10 cellular contexts compared by ENCODE assay signal in the genomic region with DNA sequence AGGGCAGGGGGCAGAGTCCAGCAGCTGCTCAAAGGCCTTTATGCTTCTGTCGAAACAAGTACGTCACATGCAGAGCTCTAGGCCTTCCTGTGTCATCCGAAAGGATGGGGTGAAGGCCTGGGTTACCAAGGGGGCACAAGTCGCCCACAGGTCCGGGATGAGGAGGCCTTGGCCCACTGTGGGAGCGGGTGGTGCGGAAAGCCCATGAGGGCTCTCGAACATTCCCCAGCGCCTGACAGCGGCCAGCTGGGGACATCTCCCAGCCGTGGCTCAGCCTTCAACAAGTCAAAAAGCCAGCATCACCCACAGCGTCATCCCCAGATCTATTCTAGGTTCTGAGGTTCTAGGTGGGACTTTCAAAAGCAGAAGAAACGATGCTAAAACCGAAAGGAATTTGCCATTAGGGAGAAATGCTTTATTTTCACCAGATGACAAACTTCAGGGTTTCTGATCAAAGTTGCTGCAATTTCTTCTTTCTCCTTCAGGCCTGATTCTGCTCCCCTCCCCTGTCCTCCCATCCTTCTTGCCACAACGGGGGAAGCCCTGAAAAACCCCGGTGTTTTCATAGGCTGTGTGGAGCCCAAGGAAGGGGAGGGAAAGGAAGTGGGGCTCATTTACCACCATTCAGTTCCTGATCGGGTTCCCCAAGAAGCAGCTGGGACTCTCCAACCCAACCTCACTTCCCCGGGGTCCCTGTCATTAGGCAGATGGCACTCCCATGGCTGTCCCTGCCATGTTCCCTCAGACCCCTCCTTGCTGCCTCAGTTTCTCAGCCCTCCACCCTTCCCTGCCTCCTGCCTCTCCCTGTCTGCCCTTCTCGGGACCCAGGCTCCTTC. TPM values are rescaled to one million over a fixed set of nuclear protein-coding genes. Genes with fewer than 3 reads are reported as not detected.
DNase-seq lines count a peak whose midpoint lies in the region; ATAC-seq, FAIRE-seq and TF ChIP-seq lines count a peak whose summit lies in the region.
"Had no signal": no experiment of that assay in that cellular context is flagged by ENCODE, and none has a peak within 500 bp of the region (broad histone marks: within the 10 kb centered on the region; RNA-seq: fewer than 3 reads in every experiment).

No MANE protein-coding gene starts in this region.

- POLR2A ChIA-PET in HEK293T (lab: Yijun Ruan, JAX), result no interaction called here

- no peaks in the 10 kb centered on the region for H3K36me3 ChIP-seq in MM.1S (replicated peaks; ENCODE audit: insufficient read depth, low read length)
- peaks cover 0 to 4% of the 10 kb centered on the region in 2 donors for H3K36me3 ChIP-seq in small intestine (ENCODE audit: control insufficient read depth in 2 of 2, insufficient read depth in 2 of 2, low read length in 2 of 2)
- H3K36me3 ChIP-seq: left lung had no signal

- CTCF ChIA-PET in HEK293T (lab: Yijun Ruan, JAX), result no interaction called here

- H4K20me1 ChIP-seq in MM.1S (ENCODE audit: insufficient read depth, low read length), result no peaks in the 10 kb centered on the region

- TF ChIP-seq CTCF in MM.1S (IDR thresholded peaks at IDR 0.05; ENCODE audit: low read length), result no peak

- H3F3A ChIP-seq in MM.1S (ENCODE audit: insufficient read depth, low read length), result peaks cover 2% of the 10 kb centered on the region; the same call in 1 of the 2 replicates

- peak overlapping the region; percentile 21; the same call in 1 of the 2 replicates for H3K4me2 ChIP-seq in MM.1S (ENCODE audit: low read depth, low read length)

- no peak overlapping the region for H2AFZ ChIP-seq in MM.1S (ENCODE audit: low read length)

- peaks cover 30% of the 10 kb centered on the region for H3K27me3 ChIP-seq in MM.1S (replicated peaks; ENCODE audit: insufficient read depth, low read length)
- H3K27me3 ChIP-seq in small intestine (ENCODE audit: control insufficient read depth in 2 of 2, insufficient read depth in 2 of 2, low read length in 2 of 2), result no peaks in the 10 kb centered on the region
- H3K27me3 ChIP-seq: left lung had no signal

- H3K9me2 ChIP-seq in MM.1S (replicated peaks; ENCODE audit: insufficient read depth, low read length), result no peaks in the 10 kb centered on the region

- no peak overlapping the region for H3K9ac ChIP-seq in MM.1S (ENCODE audit: low read length)

- H3K79me2 ChIP-seq in MM.1S (ENCODE audit: low read length), result no peaks in the 10 kb centered on the region

- DNase-seq in MM.1S (no peak), small intestine (peak; percentile 95), GF-D8 (lab: John Stamatoyannopoulos, UW) (no peak), HEK293T (ENCODE audit: extremely low spot score) (no peak), T-helper 9 cell (no peak), EL (no peak)
- DNase-seq: left lung had no signal

- peaks cover 19% of the 10 kb centered on the region; the same call in 1 of the 2 replicates for H3K4me1 ChIP-seq in MM.1S (ENCODE audit: low read length)
- H3K4me1 ChIP-seq in small intestine (ENCODE audit: control insufficient read depth in 2 of 2, insufficient read depth in 1 of 2, low read depth in 1 of 2, low read length in 1 of 2), result peaks cover 0 to 6% of the 10 kb centered on the region in 2 donors

- H3K4me3 ChIP-seq in MM.1S (ENCODE audit: low read length), result no peak overlapping the region
- H3K4me3 ChIP-seq in small intestine (ENCODE audit: low read depth in 1 of 2, low read length in 2 of 2), result no peak overlapping the region
- H3K4me3 ChIP-seq: left lung, SK-N-MC had no signal

- WGBS in small intestine, 3 donors, result 31 to 61% (median 33%) methylated on average over 19 of the region's 19 CpGs

- ATAC-seq in GM18873 (IDR thresholded peaks at IDR 0.05; ENCODE audit: low FRiP score, unreplicated experiment), result peak; percentile 40
- peak; percentile 50 for ATAC-seq in HG02588 (IDR thresholded peaks at IDR 0.05; ENCODE audit: unreplicated experiment)
- ATAC-seq: left lung had no signal

- H3K9me3 ChIP-seq in MM.1S (replicated peaks; ENCODE audit: insufficient read depth, low read length) (no peaks in the 10 kb centered on the region), small intestine (ENCODE audit: control insufficient read depth, low read depth) (no peaks in the 10 kb centered on the region)

- no peak overlapping the region for H3K27ac ChIP-seq in MM.1S (ENCODE audit: low read length)
- peak overlapping the region; percentile 47 to 70 for H3K27ac ChIP-seq in small intestine (ENCODE audit: low read depth in 1 of 2, low read length in 1 of 2)
- H3K27ac ChIP-seq: SK-N-MC had no signal

- no peak for FAIRE-seq in small intestine (lab: Jason Lieb, UNC)

TF ChIP-seq in HEK293T, 16 proteins besides CTCF, POLR2A, EP300 and RAD21:
- no peak for TF ChIP-seq FOXA1 (IDR thresholded peaks at IDR 0.05)
- TF ChIP-seq HDGF (IDR thresholded peaks at IDR 0.05; ENCODE audit: borderline replicate concordance), result no peak
- TF ChIP-seq ZNF384 (IDR thresholded peaks at IDR 0.05), result no peak
- TF ChIP-seq LEF1 (IDR thresholded peaks at IDR 0.05; ENCODE audit: borderline replicate concordance), result no peak
- TF ChIP-seq FOXK2 (IDR thresholded peaks at IDR 0.05), result no peak
- no peak for TF ChIP-seq TARDBP (IDR thresholded peaks at IDR 0.05)
- TF ChIP-seq, protein P1, sequence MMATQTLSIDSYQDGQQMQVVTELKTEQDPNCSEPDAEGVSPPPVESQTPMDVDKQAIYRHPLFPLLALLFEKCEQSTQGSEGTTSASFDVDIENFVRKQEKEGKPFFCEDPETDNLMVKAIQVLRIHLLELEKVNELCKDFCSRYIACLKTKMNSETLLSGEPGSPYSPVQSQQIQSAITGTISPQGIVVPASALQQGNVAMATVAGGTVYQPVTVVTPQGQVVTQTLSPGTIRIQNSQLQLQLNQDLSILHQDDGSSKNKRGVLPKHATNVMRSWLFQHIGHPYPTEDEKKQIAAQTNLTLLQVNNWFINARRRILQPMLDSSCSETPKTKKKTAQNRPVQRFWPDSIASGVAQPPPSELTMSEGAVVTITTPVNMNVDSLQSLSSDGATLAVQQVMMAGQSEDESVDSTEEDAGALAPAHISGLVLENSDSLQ (IDR thresholded peaks at IDR 0.05), result no peak
- no peak for TF ChIP-seq CTBP1 (IDR thresholded peaks at IDR 0.05; ENCODE audit: borderline replicate concordance)
- TF ChIP-seq NFRKB (IDR thresholded peaks at IDR 0.05), result no peak
- no peak for TF ChIP-seq L3MBTL2 (conservative IDR thresholded peaks at IDR 0.05)
- TF ChIP-seq ELF4 (IDR thresholded peaks at IDR 0.05), result no peak
- no peak for TF ChIP-seq SUZ12 (IDR thresholded peaks at IDR 0.05)
- no peak for TF ChIP-seq ARNT (IDR thresholded peaks at IDR 0.05)
- TF ChIP-seq FOXM1 (IDR thresholded peaks at IDR 0.05; ENCODE audit: borderline replicate concordance), result no peak
- TF ChIP-seq BHLHE40 (IDR thresholded peaks at IDR 0.05; ENCODE audit: borderline replicate concordance), result no peak
- TF ChIP-seq SP1 (IDR thresholded peaks at IDR 0.05), result no peak

RNA-seq across cellular contexts. Expression of a gene that starts 17.6 kb away (rescaled TPM):
- polyA plus RNA-seq in small intestine, result 1 to 10 TPM; 2.0 to 6.0 (median 5.4) TPM
